In the genomic region with DNA sequence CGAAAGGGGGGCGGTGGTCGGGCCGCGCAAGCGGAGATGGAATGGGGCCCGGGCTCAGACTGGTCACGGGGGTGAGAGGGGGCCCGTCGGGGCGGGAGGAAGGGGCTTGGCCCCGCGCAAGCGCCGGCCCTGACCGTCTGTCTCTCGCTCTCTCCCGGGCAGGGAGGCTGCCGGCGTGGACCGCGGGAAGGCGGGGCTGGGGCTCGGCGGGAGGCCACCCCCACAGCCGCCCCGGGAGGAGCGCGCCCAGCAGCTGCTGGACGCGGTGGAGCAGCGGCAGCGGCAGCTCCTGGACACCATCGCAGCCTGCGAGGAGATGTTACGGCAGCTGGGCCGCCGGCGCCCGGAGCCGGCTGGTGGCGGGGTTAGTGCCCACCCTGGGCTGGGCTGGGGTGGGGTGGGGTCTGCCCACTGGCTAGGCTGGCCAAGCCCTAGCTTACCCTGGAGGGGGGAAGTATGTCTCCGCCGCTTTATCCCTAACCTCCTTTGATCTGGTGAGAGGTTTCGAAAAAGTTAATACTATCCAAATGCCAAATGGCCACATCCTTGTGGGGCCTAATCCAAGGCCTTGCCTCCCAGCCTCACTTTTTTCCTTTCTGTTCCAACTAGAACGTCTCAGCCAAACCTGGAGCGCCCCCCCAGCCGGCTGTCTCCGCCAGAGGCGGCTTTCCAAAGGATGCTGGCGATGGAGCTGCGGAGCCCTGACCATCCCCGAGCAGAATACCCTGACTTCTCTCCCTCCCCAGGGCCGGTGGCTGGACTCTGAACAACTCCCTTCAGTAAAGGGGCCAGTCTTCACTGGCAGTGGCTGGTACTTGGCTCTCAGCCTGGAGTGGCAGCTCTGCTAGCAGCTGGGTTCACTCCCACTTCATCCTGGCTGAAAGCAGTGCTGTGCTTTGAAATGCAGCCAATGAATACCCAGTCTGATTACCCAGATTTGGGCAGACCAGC, we compare ENCODE assay signal across 8 cellular contexts. TPM values are rescaled to one million over a fixed set of nuclear protein-coding genes. Genes with fewer than 3 reads are reported as not detected.
DNase-seq lines count a peak whose midpoint lies in the region; ATAC-seq, FAIRE-seq and TF ChIP-seq lines count a peak whose summit lies in the region.

No MANE protein-coding gene starts in this region.

- H3K9ac ChIP-seq in H1 (replicated peaks in 1 of 4; ENCODE audit: extremely low read depth in 1 of 4, low read depth in 3 of 4, low read length in 3 of 4) = peak overlapping the region; percentile 13 to 73 (median 43); a peak in 5 of 7 replicates

- peaks cover 18 to 35% (median 26%) of the 10 kb centered on the region in 4 experiments for H3K36me3 ChIP-seq in H1 (ENCODE audit: control insufficient read depth in 2 of 4, insufficient read depth in 4 of 4, low read length in 3 of 4)
- peaks cover 16 to 25% of the 10 kb centered on the region in 2 donors for H3K36me3 ChIP-seq in lung (ENCODE audit: control insufficient read depth in 2 of 2, insufficient read depth in 2 of 2, low read length in 2 of 2)

- POLR2A ChIA-PET in H1 (lab: Charles Lee; ENCODE audit: partially characterized antibody) = interaction anchor here (0.6 to 3.5 kb wide), 21 partner anchors 8 to 225 kb away, joined by 3 to 26 read pairs (median 6); a partner anchor contains a TSS

- H3K4ac ChIP-seq in H1 (replicated peaks; ENCODE audit: insufficient read length, low read depth, low read length) = no peak overlapping the region

- TF ChIP-seq EP300 in H1 (IDR thresholded peaks at IDR 0.05; ENCODE audit: borderline replicate concordance in 1 of 2, low read depth in 2 of 2, low read length in 2 of 2) = no peak

- peak; percentile 46 for ATAC-seq in HG02759 (IDR thresholded peaks at IDR 0.05; ENCODE audit: unreplicated experiment)
- peak; percentile 86 for ATAC-seq in lung (ENCODE audit: insufficient read depth, low FRiP score)
- peak; percentile 72 for ATAC-seq in stimulated activated naive CD8-positive, alpha-beta T cell treated with anti-CD3 and anti-CD28 coated beads, Interleukin-15, amount 100 ng/mL, for 72 hours

- H3K14ac ChIP-seq in H1 (ENCODE audit: insufficient read length) = no peak overlapping the region

- H4K20me1 ChIP-seq in H1 (replicated peaks in 1 of 2; ENCODE audit: control insufficient read depth in 1 of 2, insufficient read depth in 2 of 2, low read length in 2 of 2) = peaks cover 0 to 17% of the 10 kb centered on the region in 2 experiments

- DNase-seq in AG08395 (ENCODE audit: low spot score) = peak; percentile 95
- no peak for DNase-seq in GM12864 (ENCODE audit: low read depth)
- peak; percentile 14 for DNase-seq in NCI-H128 (lab: John Stamatoyannopoulos, UW; ENCODE audit: unreplicated experiment)
- peak in 1 of 2 experiments; percentile 84 for DNase-seq in H1 (ENCODE audit: low read depth in 1 of 2, low spot score in 2 of 2)
- DNase-seq in lung (ENCODE audit: low spot score) = peak; percentile 47
- peak in 1 of 2 donors; percentile 22 for DNase-seq in stimulated activated naive CD8-positive, alpha-beta T cell treated with anti-CD3 and anti-CD28 coated beads, Interleukin-15, amount 100 ng/mL, for 72 hours

- peak overlapping the region; percentile 65 for H3K4me3 ChIP-seq in GM12864 (ENCODE audit: low read depth, low read length)
- peak overlapping the region; percentile 81 to 97 (median 92) for H3K4me3 ChIP-seq in H1 (ENCODE audit: extremely low read depth in 1 of 4, insufficient read depth in 2 of 4, low read depth in 3 of 4, low read length in 4 of 4)
- H3K4me3 ChIP-seq in lung = peak overlapping the region; percentile 61

- H2AK5ac ChIP-seq in H1 (ENCODE audit: low read depth, low read length) = no peak overlapping the region

- H3K27me3 ChIP-seq in H1 (replicated peaks in 1 of 4; ENCODE audit: control insufficient read depth in 3 of 4, extremely low read depth in 1 of 4, insufficient read depth in 3 of 4, low read length in 3 of 4) (no peaks in the 10 kb centered on the region), lung (ENCODE audit: control insufficient read depth, insufficient read depth) (no peaks in the 10 kb centered on the region)

- no peak overlapping the region for H2BK15ac ChIP-seq in H1 (ENCODE audit: low read length)

- no peak for TF ChIP-seq RAD21 in H1 (IDR thresholded peaks at IDR 0.05 in 1 of 2, conservative IDR thresholded peaks at IDR 0.05 in 1 of 2; ENCODE audit: low read depth in 2 of 2, low read length in 2 of 2)

- CTCF ChIA-PET in H1 (lab: Charles Lee; ENCODE audit: partially characterized antibody) = interaction anchor here (1.3 kb wide), 1 partner anchor 114 kb away, joined by 5 read pairs; no protein-coding TSS in a partner anchor

- H3K79me2 ChIP-seq in H1 (ENCODE audit: control insufficient read depth in 1 of 2, insufficient read depth in 2 of 2, low read length in 2 of 2) = peaks cover 8 to 15% of the 10 kb centered on the region in 2 experiments

- peak overlapping the region; percentile 96 to 100 for H3K4me3 Mint-ChIP-seq in stimulated activated naive CD8-positive, alpha-beta T cell treated with anti-CD3 and anti-CD28 coated beads, Interleukin-15, amount 100 ng/mL, for 72 hours

- H2BK5ac ChIP-seq in H1 (ENCODE audit: low read depth, low read length) = no peak overlapping the region

- H3K27me3 Mint-ChIP-seq in stimulated activated naive CD8-positive, alpha-beta T cell treated with anti-CD3 and anti-CD28 coated beads, Interleukin-15, amount 100 ng/mL, for 72 hours = no peaks in the 10 kb centered on the region

- H3K27ac ChIP-seq in VCaP = peak overlapping the region; percentile 95
- H3K27ac ChIP-seq in H1 (ENCODE audit: low read depth, low read length) = no peak overlapping the region
- peak overlapping the region; percentile 92 to 94 for H3K27ac ChIP-seq in lung (ENCODE audit: low read depth in 1 of 2, low read length in 1 of 2)

- H4K91ac ChIP-seq in H1 (replicated peaks; ENCODE audit: insufficient read length, low read length) = no peak overlapping the region

- no peak for TF ChIP-seq POLR2A in H1 (IDR thresholded peaks at IDR 0.05; ENCODE audit: control extremely low read depth in 1 of 2, low read depth in 2 of 2, low read length in 2 of 2)

- H3K9me3 ChIP-seq in H1 (ENCODE audit: insufficient read depth in 2 of 2, low read depth in 1 of 2, low read length in 1 of 2) (no peaks in the 10 kb centered on the region), lung (ENCODE audit: control insufficient read depth in 2 of 2, insufficient read depth in 1 of 2, low read length in 1 of 2) (no peaks in the 10 kb centered on the region)

- H3K4me1 Mint-ChIP-seq in stimulated activated naive CD8-positive, alpha-beta T cell treated with anti-CD3 and anti-CD28 coated beads, Interleukin-15, amount 100 ng/mL, for 72 hours = peaks cover 61% of the 10 kb centered on the region

- H3K4me2 ChIP-seq in H1 (ENCODE audit: insufficient read depth in 1 of 2, low read depth in 2 of 2, low read length in 2 of 2) = peak overlapping the region; percentile 80

- H2BK20ac ChIP-seq in H1 (ENCODE audit: low read length) = no peak overlapping the region

- no peak overlapping the region for H3K18ac ChIP-seq in H1 (ENCODE audit: extremely low read depth, low read length)

- H3K9me3 Mint-ChIP-seq in stimulated activated naive CD8-positive, alpha-beta T cell treated with anti-CD3 and anti-CD28 coated beads, Interleukin-15, amount 100 ng/mL, for 72 hours = no peaks in the 10 kb centered on the region

- H3K79me1 ChIP-seq in H1 (ENCODE audit: low read depth, low read length) = peaks cover 8% of the 10 kb centered on the region

- H2AFZ ChIP-seq in H1 (ENCODE audit: low read length) = no peak overlapping the region

- H3K4me1 ChIP-seq in H1 (replicated peaks in 1 of 4; ENCODE audit: control insufficient read depth in 3 of 4, insufficient read depth in 4 of 4, low read length in 3 of 4) (peaks cover 4 to 14% (median 10%) of the 10 kb centered on the region in 4 experiments; a peak in 6 of 7 replicates), lung (ENCODE audit: control insufficient read depth in 2 of 2, insufficient read depth in 2 of 2, low read length in 2 of 2) (peaks cover 4 to 7% of the 10 kb centered on the region in 2 donors)

- peak overlapping the region; percentile 83 for H4K8ac ChIP-seq in H1 (ENCODE audit: extremely low read depth, insufficient read depth, low read length)

- H2BK12ac ChIP-seq in H1 (ENCODE audit: low read depth, low read length) = no peak overlapping the region

- no peak for TF ChIP-seq CTCF in GM12864 (IDR thresholded peaks at IDR 0.05; ENCODE audit: low read depth, low read length, missing control alignments)
- no peak for TF ChIP-seq CTCF in VCaP (conservative IDR thresholded peaks at IDR 0.05)
- no peak for TF ChIP-seq CTCF in H1 (IDR thresholded peaks at IDR 0.05; ENCODE audit: control extremely low read depth in 1 of 3, insufficient read depth in 1 of 3, low read depth in 1 of 3, low read length in 3 of 3)
- TF ChIP-seq CTCF in lung (IDR thresholded peaks at IDR 0.05; ENCODE audit: control extremely low read depth, extremely low read depth) = no peak

- H3K56ac ChIP-seq in H1 (replicated peaks; ENCODE audit: insufficient read length, low read depth, low read length) = no peak overlapping the region

- H3K23ac ChIP-seq in H1 (ENCODE audit: insufficient read length) = no peak overlapping the region

- H3K27ac Mint-ChIP-seq in stimulated activated naive CD8-positive, alpha-beta T cell treated with anti-CD3 and anti-CD28 coated beads, Interleukin-15, amount 100 ng/mL, for 72 hours = peak overlapping the region; percentile 98 to 99

- H3K23me2 ChIP-seq in H1 (ENCODE audit: low read depth, low read length) = peaks cover 5% of the 10 kb centered on the region; the same call in 1 of the 2 replicates

- no peak for FAIRE-seq in H1 (lab: Jason Lieb, UNC)

- no peak overlapping the region for H4K5ac ChIP-seq in H1 (ENCODE audit: insufficient read length, low read depth, low read length)

- no peak overlapping the region for H2BK120ac ChIP-seq in H1 (replicated peaks; ENCODE audit: low read depth, low read length)

- 5% methylated on average over 27 of the region's 54 CpGs; no CpG with 5 or more reads in 1 of the 2 experiments for WGBS in H1 (ENCODE audit: extremely low coverage in 1 of 2, insufficient coverage in 1 of 2, insufficient read length in 1 of 2, insufficient replicate concordance in 2 of 2, low coverage in 1 of 2, low lambda C conversion rate in 2 of 2, missing lambda C conversion rate in 1 of 2), 2 experiments
- WGBS in lung, 2 donors = 3 to 7% methylated on average over 39 to 54 of the region's 54 CpGs

RNA-seq across cellular contexts. Expression of a gene that starts 0.6 kb away (rescaled TPM):
- total RNA-seq in H1 (2021; fragmentation: NEBNext Ultra II Directional; extraction: Animal tissue kit (Norgen Biotek cat#: 25700)) = 21.6 and 23.1 TPM in 2 replicates
- polyA plus RNA-seq in H1 (2011; rRNA removed) (20.6 and 21.1 TPM in 2 replicates), lung (10 to 100 TPM; 11.8 to 26.2 TPM)
- polyA plus RNA-seq in H1 (2011; cell fraction: cytosol; rRNA removed) = 22.9 TPM
- polyA plus RNA-seq in H1 (2011; cell fraction: nucleus; rRNA removed) = 15.9 TPM
- polyA plus RNA-seq in H1 (2012, experiment 1 of 2) = 19.6 to 21.5 TPM (median 20.8 TPM) in 4 replicates
- 27.9 TPM for polyA plus RNA-seq in H1 (2012, experiment 2 of 2)
- 16.3 TPM for polyA plus RNA-seq in H1 (2013, experiment 1 of 2)
- polyA plus RNA-seq in H1 (2013, experiment 2 of 2) = 15.5 TPM
- polyA minus RNA-seq in H1 (2011; rRNA and poly(A)+ RNA removed) = 16.5 and 19.8 TPM in 2 replicates
- 13.6 TPM for polyA minus RNA-seq in H1 (2011; cell fraction: cytosol; rRNA and poly(A)+ RNA removed)
- polyA minus RNA-seq in H1 (2011; cell fraction: nucleus; rRNA and poly(A)+ RNA removed) = 12.0 TPM
- total RNA-seq in lung = 10 to 100 TPM in 1 of 2 donors, 1 to 10 TPM in 1; 9.5 to 18.4 TPM

RNA-seq across cellular contexts. Expression of a gene that starts 1.1 kb away (rescaled TPM):
- 36.9 and 42.4 TPM in 2 replicates for total RNA-seq in H1 (2021; fragmentation: NEBNext Ultra II Directional; extraction: Animal tissue kit (Norgen Biotek cat#: 25700))
- 32.1 and 45.4 TPM in 2 replicates for polyA plus RNA-seq in H1 (2011; rRNA removed)
- polyA plus RNA-seq in H1 (2011; cell fraction: cytosol; rRNA removed) = 34.5 TPM
- 33.9 TPM for polyA plus RNA-seq in H1 (2011; cell fraction: nucleus; rRNA removed)
- polyA plus RNA-seq in H1 (2012, experiment 1 of 2) = 11.0 to 23.8 TPM (median 22.6 TPM) in 4 replicates
- 26.8 TPM for polyA plus RNA-seq in H1 (2012, experiment 2 of 2)
- 32.6 TPM for polyA plus RNA-seq in H1 (2013, experiment 1 of 2)
- polyA plus RNA-seq in H1 (2013, experiment 2 of 2) = 33.6 TPM
- polyA minus RNA-seq in H1 (2011; rRNA and poly(A)+ RNA removed) = 6.8 and 7.2 TPM in 2 replicates
- 13.1 TPM for polyA minus RNA-seq in H1 (2011; cell fraction: cytosol; rRNA and poly(A)+ RNA removed)
- 12.2 TPM for polyA minus RNA-seq in H1 (2011; cell fraction: nucleus; rRNA and poly(A)+ RNA removed)
- total RNA-seq in lung = 10 to 100 TPM in 1 of 2 donors, 1 to 10 TPM in 1; 4.7 to 53.8 TPM
- 10 to 100 TPM; 26.9 to 70.2 TPM for polyA plus RNA-seq in lung

RNA-seq across cellular contexts. Expression of a gene that starts 15.0 kb away (rescaled TPM):
- total RNA-seq in H1 (2021; fragmentation: NEBNext Ultra II Directional; extraction: Animal tissue kit (Norgen Biotek cat#: 25700)) = 4.2 and 4.8 TPM in 2 replicates
- 7.1 and 7.2 TPM in 2 replicates for polyA plus RNA-seq in H1 (2011; rRNA removed)
- polyA plus RNA-seq in H1 (2011; cell fraction: cytosol; rRNA removed) = 4.3 TPM
- 5.5 TPM for polyA plus RNA-seq in H1 (2011; cell fraction: nucleus; rRNA removed)
- 5.1 to 7.3 TPM (median 6.2 TPM) in 4 replicates for polyA plus RNA-seq in H1 (2012, experiment 1 of 2)
- 7.3 TPM for polyA plus RNA-seq in H1 (2012, experiment 2 of 2)
- 6.3 TPM for polyA plus RNA-seq in H1 (2013, experiment 1 of 2)
- 6.6 TPM for polyA plus RNA-seq in H1 (2013, experiment 2 of 2)
- 3.7 and 5.7 TPM in 2 replicates for polyA minus RNA-seq in H1 (2011; rRNA and poly(A)+ RNA removed)
- 2.4 TPM for polyA minus RNA-seq in H1 (2011; cell fraction: cytosol; rRNA and poly(A)+ RNA removed)
- 4.2 TPM for polyA minus RNA-seq in H1 (2011; cell fraction: nucleus; rRNA and poly(A)+ RNA removed)
- 1 to 10 TPM; 2.3 to 8.1 TPM for total RNA-seq in lung
- polyA plus RNA-seq in lung = 1 to 10 TPM; 2.8 to 4.0 TPM

RNA-seq across cellular contexts. Expression of a gene that starts 43.7 kb away (rescaled TPM):
- total RNA-seq in H1 (2021; fragmentation: NEBNext Ultra II Directional; extraction: Animal tissue kit (Norgen Biotek cat#: 25700)) = 1.0 and 1.5 TPM in 2 replicates
- polyA plus RNA-seq in H1 (2011; rRNA removed) = 0.54 and 1.2 TPM in 2 replicates
- 2.0 TPM for polyA plus RNA-seq in H1 (2011; cell fraction: cytosol; rRNA removed)
- polyA plus RNA-seq in H1 (2011; cell fraction: nucleus; rRNA removed) = 10.1 TPM
- polyA plus RNA-seq in H1 (2012, experiment 1 of 2) = 1.0 to 1.6 TPM (median 1.1 TPM) in 4 replicates
- 0.35 TPM for polyA plus RNA-seq in H1 (2012, experiment 2 of 2)
- polyA plus RNA-seq in H1 (2013, experiment 1 of 2) = 0.55 TPM
- 0.42 TPM for polyA plus RNA-seq in H1 (2013, experiment 2 of 2)
- 0.38 and 0.80 TPM in 2 replicates for polyA minus RNA-seq in H1 (2011; rRNA and poly(A)+ RNA removed)
- polyA minus RNA-seq in H1 (2011; cell fraction: cytosol; rRNA and poly(A)+ RNA removed) = 0.44 TPM
- polyA minus RNA-seq in H1 (2011; cell fraction: nucleus; rRNA and poly(A)+ RNA removed) = 2.2 TPM
- total RNA-seq in lung = 1 to 10 TPM in 1 of 2 donors, not detected in 1; 1.7 TPM
- polyA plus RNA-seq in lung = under 1 TPM; 0.20 to 0.26 TPM

RNA-seq across cellular contexts. Expression of a gene that starts 50.7 kb away (rescaled TPM):
- 12.6 and 15.5 TPM in 2 replicates for total RNA-seq in H1 (2021; fragmentation: NEBNext Ultra II Directional; extraction: Animal tissue kit (Norgen Biotek cat#: 25700))
- 3.2 and 4.0 TPM in 2 replicates for polyA plus RNA-seq in H1 (2011; rRNA removed)
- 2.9 TPM for polyA plus RNA-seq in H1 (2011; cell fraction: cytosol; rRNA removed)
- polyA plus RNA-seq in H1 (2011; cell fraction: nucleus; rRNA removed) = 3.1 TPM
- 3.7 to 6.6 TPM (median 4.2 TPM) in 4 replicates for polyA plus RNA-seq in H1 (2012, experiment 1 of 2)
- polyA plus RNA-seq in H1 (2012, experiment 2 of 2) = 0.71 TPM
- 3.5 TPM for polyA plus RNA-seq in H1 (2013, experiment 1 of 2)
- polyA plus RNA-seq in H1 (2013, experiment 2 of 2) = 3.4 TPM
- 9.9 and 16.2 TPM in 2 replicates for polyA minus RNA-seq in H1 (2011; rRNA and poly(A)+ RNA removed)
- polyA minus RNA-seq in H1 (2011; cell fraction: cytosol; rRNA and poly(A)+ RNA removed) = 4.0 TPM
- 4.8 TPM for polyA minus RNA-seq in H1 (2011; cell fraction: nucleus; rRNA and poly(A)+ RNA removed)
- 10 to 100 TPM in 1 of 2 donors, 1 to 10 TPM in 1; 7.9 to 23.3 TPM for total RNA-seq in lung
- 10 to 100 TPM in 1 of 2 donors, 1 to 10 TPM in 1; 2.6 to 13.6 TPM for polyA plus RNA-seq in lung
